8 cellular contexts compared by ENCODE assay signal in genomic region chr16:14354561-14355351, GRCh38.
DNase-seq lines count a peak whose midpoint lies in the region; ATAC-seq and TF ChIP-seq lines count a peak whose summit lies in the region.

No MANE protein-coding gene starts in this region.

- no peak overlapping the region for H3K27ac Mint-ChIP-seq in activated T-helper 1 cell treated with anti-CD3 and anti-CD28 coated beads, Interleukin-12 subunit alpha, Interleukin-12 subunit beta, Interleukin-2, Interleukin-4 antibody, amounts not matched to agents 30 ng/mL and 10 ng/mL and 1 ng/mL, durations not matched to agents 14 hours and 24 hours and 36 hours
- H3K27ac Mint-ChIP-seq in natural killer cell, result peak overlapping the region in 1 of 2 donors; percentile 31

- peak overlapping the region; percentile 8 for H3K4me3 Mint-ChIP-seq in activated T-helper 1 cell treated with anti-CD3 and anti-CD28 coated beads, Interleukin-12 subunit alpha, Interleukin-12 subunit beta, Interleukin-2, Interleukin-4 antibody, amounts not matched to agents 30 ng/mL and 10 ng/mL and 1 ng/mL, durations not matched to agents 14 hours and 24 hours and 36 hours
- H3K4me3 Mint-ChIP-seq in natural killer cell, result no peak overlapping the region

- H3K27me3 Mint-ChIP-seq in activated T-helper 1 cell treated with anti-CD3 and anti-CD28 coated beads, Interleukin-12 subunit alpha, Interleukin-12 subunit beta, Interleukin-2, Interleukin-4 antibody, amounts not matched to agents 30 ng/mL and 10 ng/mL and 1 ng/mL, durations not matched to agents 14 hours and 24 hours and 36 hours (ENCODE audit: insufficient read depth), result peaks cover 21% of the 10 kb centered on the region
- H3K27me3 Mint-ChIP-seq in natural killer cell (ENCODE audit: low read depth in 2 of 2), result no peaks in the 10 kb centered on the region

- H3K4me1 Mint-ChIP-seq in activated T-helper 1 cell treated with anti-CD3 and anti-CD28 coated beads, Interleukin-12 subunit alpha, Interleukin-12 subunit beta, Interleukin-2, Interleukin-4 antibody, amounts not matched to agents 30 ng/mL and 10 ng/mL and 1 ng/mL, durations not matched to agents 14 hours and 24 hours and 36 hours (ENCODE audit: low read depth), result peaks cover 10% of the 10 kb centered on the region
- H3K4me1 Mint-ChIP-seq in natural killer cell, result peaks cover 0 to 6% of the 10 kb centered on the region in 2 donors

- H3K36me3 Mint-ChIP-seq in activated T-helper 1 cell treated with anti-CD3 and anti-CD28 coated beads, Interleukin-12 subunit alpha, Interleukin-12 subunit beta, Interleukin-2, Interleukin-4 antibody, amounts not matched to agents 30 ng/mL and 10 ng/mL and 1 ng/mL, durations not matched to agents 14 hours and 24 hours and 36 hours (ENCODE audit: low read depth), result no peaks in the 10 kb centered on the region
- no peaks in the 10 kb centered on the region for H3K36me3 Mint-ChIP-seq in natural killer cell

- peak; percentile 50 for DNase-seq in DMS 273 (lab: John Stamatoyannopoulos, UW; ENCODE audit: unreplicated experiment)
- peak; percentile 24 for DNase-seq in activated T-helper 1 cell treated with anti-CD3 and anti-CD28 coated beads, Interleukin-12 subunit alpha, Interleukin-12 subunit beta, Interleukin-2, Interleukin-4 antibody, amounts not matched to agents 30 ng/mL and 10 ng/mL and 1 ng/mL, durations not matched to agents 14 hours and 24 hours and 36 hours (ENCODE audit: low spot score)
- no peak for DNase-seq in natural killer cell
- no peak for DNase-seq in posterior cingulate gyrus
- no peak for DNase-seq in NCI-H510A (lab: John Stamatoyannopoulos, UW)
- no peak for DNase-seq in GDM1 (lab: John Stamatoyannopoulos, UW)

- H3K9me3 Mint-ChIP-seq in activated T-helper 1 cell treated with anti-CD3 and anti-CD28 coated beads, Interleukin-12 subunit alpha, Interleukin-12 subunit beta, Interleukin-2, Interleukin-4 antibody, amounts not matched to agents 30 ng/mL and 10 ng/mL and 1 ng/mL, durations not matched to agents 14 hours and 24 hours and 36 hours, result no peaks in the 10 kb centered on the region
- H3K9me3 Mint-ChIP-seq in natural killer cell, result no peaks in the 10 kb centered on the region

- TF ChIP-seq CTCF in natural killer cell (IDR thresholded peaks at IDR 0.05), result no peak

- ATAC-seq in GM19455 (IDR thresholded peaks at IDR 0.05; ENCODE audit: unreplicated experiment) (peak; percentile 84), HG03442 (IDR thresholded peaks at IDR 0.05; ENCODE audit: unreplicated experiment) (peak; percentile 87), natural killer cell (peak; percentile 26 to 53 (median 48))

- intact Hi-C loops in activated T-helper 1 cell treated with anti-CD3 and anti-CD28 coated beads, Interleukin-12 subunit alpha, Interleukin-12 subunit beta, Interleukin-2, Interleukin-4 antibody, amounts not matched to agents 30 ng/mL and 10 ng/mL and 1 ng/mL, durations not matched to agents 14 hours and 24 hours and 36 hours (cut with micrococcal nuclease), result loop anchor here (1.0 to 5.0 kb wide), 4 partner anchors 51 to 436 kb away; partner anchors contain the start of genes BFAR and PARN
- intact Hi-C loops in natural killer cell (cut with micrococcal nuclease) (no loop called here), posterior cingulate gyrus (cut with DNase I) (no loop called here)

Comparison
In these comparisons a context has a peak if more than half of its experiments do, and no peak if none do; other contexts are left out.
1. DNase-seq: peak in DMS 273 (single experiment) and activated T-helper 1 cell treated with anti-CD3 and anti-CD28 coated beads, Interleukin-12 subunit alpha, Interleukin-12 subunit beta, Interleukin-2, Interleukin-4 antibody, amounts not matched to agents 30 ng/mL and 10 ng/mL and 1 ng/mL, durations not matched to agents 14 hours and 24 hours and 36 hours (single experiment); none in natural killer cell (single experiment), posterior cingulate gyrus (0 of 10), NCI-H510A (single experiment) and GDM1 (single experiment).
2. Peak in every context shown above with its lines, with median percentiles within 50 percentile points of each other: ATAC-seq.